In the genomic region with DNA sequence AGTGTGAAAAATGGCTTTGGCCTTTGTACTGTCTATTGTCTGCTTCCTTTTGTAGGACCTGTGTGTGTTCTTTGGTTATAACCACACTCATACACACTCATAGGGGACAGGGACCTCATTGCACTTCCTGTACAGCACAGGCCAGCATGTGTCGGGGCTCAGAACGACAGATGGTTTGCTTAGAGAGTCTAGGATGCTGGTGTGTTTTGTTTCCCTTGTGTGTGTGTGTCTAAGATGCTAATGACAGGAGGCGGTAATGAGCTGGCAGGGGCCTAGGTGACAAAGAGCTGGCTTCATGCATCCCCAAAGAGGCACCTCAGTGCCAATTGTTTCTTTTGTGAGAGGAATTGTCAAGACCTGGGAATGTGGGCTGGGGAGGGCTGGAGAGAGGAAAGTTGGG, we compare ENCODE assay signal across 23 cellular contexts.
DNase-seq lines count a peak whose midpoint lies in the region; ATAC-seq and TF ChIP-seq lines count a peak whose summit lies in the region.
"Had no signal": no experiment of that assay in that cellular context is flagged by ENCODE, and none has a peak within 500 bp of the region (broad histone marks: within the 10 kb centered on the region; RNA-seq: fewer than 3 reads in every experiment).

No MANE protein-coding gene starts in this region.

- H3K27ac Mint-ChIP-seq in glutamatergic neuron (ENCODE audit: unreplicated experiment) (peak overlapping the region; percentile 45), CD14-positive monocyte (peak overlapping the region in 1 of 7 donors; percentile 3)
- H3K27ac Mint-ChIP-seq: stimulated activated naive CD8-positive, alpha-beta T cell treated with anti-CD3 and anti-CD28 coated beads, Interleukin-15, amount 100 ng/mL, for 72 hours; T-helper 17 cell had no signal

- H3K27me3 Mint-ChIP-seq in glutamatergic neuron (ENCODE audit: unreplicated experiment): peaks cover 13% of the 10 kb centered on the region
- peaks cover 0 to 13% (median 5%) of the 10 kb centered on the region in 3 donors for H3K27me3 Mint-ChIP-seq in CD14-positive monocyte (ENCODE audit: low read depth in 3 of 3)

- no peak for TF ChIP-seq CTCF in glutamatergic neuron (IDR thresholded peaks at IDR 0.05; ENCODE audit: partially characterized antibody, unreplicated experiment)
- TF ChIP-seq CTCF in CD14-positive monocyte (IDR thresholded peaks at IDR 0.05): no peak

- DNase-seq in DMS153 (lab: John Stamatoyannopoulos, UW) (peak; percentile 32), NCI-H1417 treated with DMSO at 0.1 percent for 48 hours (lab: John Stamatoyannopoulos, UW) (peak; percentile 76), NCI-H524 treated with DMSO at 0.1 percent for 48 hours (lab: John Stamatoyannopoulos, UW) (peak; percentile 33), glutamatergic neuron (no peak), CD14-positive monocyte (ENCODE audit: low spot score) (no peak), HPDE6-E6E7 (ENCODE audit: extremely low spot score) (no peak)
- DNase-seq: activated CD4-positive, alpha-beta T cell treated with anti-CD3 and anti-CD28 coated beads for 4 hours; activated naive CD4-positive, alpha-beta T cell treated with Interleukin-2 at 50 U/mL for 16 hours; activated T-cell treated with anti-CD3 and anti-CD28 coated beads, Interleukin-2, amount 50 U/mL, for 48 hours; DMS53; GF-D8; GM23248; mammary epithelial cell; MG63; NCI-H1436; NCI-H446 treated with DMSO at 0.1 percent for 48 hours; occipital lobe; stimulated activated naive CD8-positive, alpha-beta T cell treated with anti-CD3 and anti-CD28 coated beads, Interleukin-15, amount 100 ng/mL, for 72 hours; T-helper 17 cell; thyroid gland had no signal

- intact Hi-C loops in CD14-positive monocyte (cut with micrococcal nuclease): no loop called here

- H3K4me3 Mint-ChIP-seq in glutamatergic neuron (ENCODE audit: unreplicated experiment): peak overlapping the region; percentile 14
- no peak overlapping the region for H3K4me3 Mint-ChIP-seq in CD14-positive monocyte
- H3K4me3 Mint-ChIP-seq: stimulated activated naive CD8-positive, alpha-beta T cell treated with anti-CD3 and anti-CD28 coated beads, Interleukin-15, amount 100 ng/mL, for 72 hours; T-helper 17 cell had no signal

- H3K4me1 Mint-ChIP-seq in glutamatergic neuron (ENCODE audit: low read depth, unreplicated experiment): peaks cover 23% of the 10 kb centered on the region
- H3K4me1 Mint-ChIP-seq in CD14-positive monocyte: no peaks in the 10 kb centered on the region
- H3K4me1 Mint-ChIP-seq: stimulated activated naive CD8-positive, alpha-beta T cell treated with anti-CD3 and anti-CD28 coated beads, Interleukin-15, amount 100 ng/mL, for 72 hours; T-helper 17 cell had no signal

- ATAC-seq in HG02840 (IDR thresholded peaks at IDR 0.05; ENCODE audit: low FRiP score, unreplicated experiment) (no peak), HG03520 (IDR thresholded peaks at IDR 0.05; ENCODE audit: unreplicated experiment) (no peak)
- ATAC-seq: K562; stimulated activated naive CD8-positive, alpha-beta T cell treated with anti-CD3 and anti-CD28 coated beads, Interleukin-15, amount 100 ng/mL, for 72 hours; T-helper 17 cell had no signal

- H3K36me3 Mint-ChIP-seq in glutamatergic neuron (ENCODE audit: unreplicated experiment): peaks cover 4% of the 10 kb centered on the region
- H3K36me3 Mint-ChIP-seq in CD14-positive monocyte: no peaks in the 10 kb centered on the region

- H3K9me3 Mint-ChIP-seq in glutamatergic neuron (ENCODE audit: unreplicated experiment): peaks cover 16% of the 10 kb centered on the region
- peaks cover 0 to 1% (median 0%) of the 10 kb centered on the region in 7 donors for H3K9me3 Mint-ChIP-seq in CD14-positive monocyte
- H3K9me3 Mint-ChIP-seq: stimulated activated naive CD8-positive, alpha-beta T cell treated with anti-CD3 and anti-CD28 coated beads, Interleukin-15, amount 100 ng/mL, for 72 hours had no signal

Comparison
In these comparisons a context has a peak if more than half of its experiments do, and no peak if none do; other contexts are left out.
1. DNase-seq: peak in DMS153 (single experiment), NCI-H1417 treated with DMSO at 0.1 percent for 48 hours (single experiment) and NCI-H524 treated with DMSO at 0.1 percent for 48 hours (single experiment); none in glutamatergic neuron (single experiment), CD14-positive monocyte (single experiment) and HPDE6-E6E7 (single experiment).